8 cellular contexts compared by ENCODE assay signal in genomic region chr12:109477963-109478315, GRCh38. TPM values are rescaled to one million over a fixed set of nuclear protein-coding genes. Genes with fewer than 3 reads are reported as not detected.
DNase-seq lines count a peak whose midpoint lies in the region; ATAC-seq and TF ChIP-seq lines count a peak whose summit lies in the region.

No MANE protein-coding gene starts in this region.

- H3K36me3 Mint-ChIP-seq in Caco-2 (ENCODE audit: insufficient read depth, unreplicated experiment): peaks cover 14% of the 10 kb centered on the region

- no peak for TF ChIP-seq EP300 in ovary (IDR thresholded peaks at IDR 0.05)

- DNase-seq in Caco-2: no peak
- DNase-seq in Peyer's patch: no peak
- DNase-seq in epithelial cell of proximal tubule (ENCODE audit: low read depth): no peak
- no peak for DNase-seq in ovary
- DNase-seq in pons (ENCODE audit: low spot score): no peak
- no peak for DNase-seq in DMS79 (lab: John Stamatoyannopoulos, UW)
- no peak for DNase-seq in NK-92 treated with Interleukin-12 subunit alpha and Interleukin-12 subunit beta, amount 100 ng/mL, for 24 hours (lab: John Stamatoyannopoulos, UW)

- CTCF ChIA-PET in Caco-2 (lab: Charles Lee): interaction anchor here (2.5 kb wide), 1 partner anchor 50 kb away, joined by 11 read pairs; no protein-coding TSS in a partner anchor

- POLR2A ChIA-PET in Caco-2 (lab: Charles Lee): interaction anchor here (1.4 to 2.2 kb wide), 2 partner anchors 15 to 17 kb away, joined by 8 to 23 read pairs; no protein-coding TSS in a partner anchor

- H3K36me3 ChIP-seq in Caco-2 (ENCODE audit: control insufficient read depth, insufficient read depth, low read length): no peaks in the 10 kb centered on the region
- peaks cover 0 to 5% (median 0%) of the 10 kb centered on the region in 3 donors for H3K36me3 ChIP-seq in Peyer's patch
- no peaks in the 10 kb centered on the region for H3K36me3 ChIP-seq in ovary

- TSS peak; percentile 60 for BruUV-seq in Caco-2 (replicated peaks; lab: Mats Ljungman, UMichigan)

- H3K9me3 ChIP-seq in Caco-2 (no peaks in the 10 kb centered on the region), Peyer's patch (no peaks in the 10 kb centered on the region), ovary (no peaks in the 10 kb centered on the region)

- WGBS in ovary, 3 donors: 0 to 4% (median 2%) methylated on average over 9 of the region's 9 CpGs

- H3K4me1 ChIP-seq in Caco-2 (peaks cover 15% of the 10 kb centered on the region), Peyer's patch (peaks cover 3 to 33% (median 12%) of the 10 kb centered on the region in 4 donors), ovary (ENCODE audit: insufficient read depth) (peaks cover 9% of the 10 kb centered on the region)

- no peak for TF ChIP-seq POLR2A in Peyer's patch (IDR thresholded peaks at IDR 0.05)
- TF ChIP-seq POLR2A in ovary (IDR thresholded peaks at IDR 0.05): no peak

- H3K27ac ChIP-seq in Peyer's patch (peak overlapping the region; percentile 91 to 95 (median 94)), ovary (peak overlapping the region; percentile 90 to 91)

- H3K4me3 ChIP-seq in Caco-2 (ENCODE audit: low read depth, low read length): peak overlapping the region; percentile 95
- H3K4me3 ChIP-seq in Peyer's patch: peak overlapping the region; percentile 79 to 97 (median 84)
- H3K4me3 ChIP-seq in epithelial cell of proximal tubule (ENCODE audit: low read depth, low read length): peak overlapping the region; percentile 80
- peak overlapping the region; percentile 97 for H3K4me3 ChIP-seq in ovary

- TF ChIP-seq CTCF in Caco-2 (IDR thresholded peaks at IDR 0.05; ENCODE audit: insufficient read depth in 1 of 2, low read depth in 1 of 2, low read length in 1 of 2, severe bottlenecking in 1 of 2, unreplicated experiment in 1 of 2) (no peak), Peyer's patch (IDR thresholded peaks at IDR 0.05) (no peak), epithelial cell of proximal tubule (conservative IDR thresholded peaks at IDR 0.05; ENCODE audit: low read depth, low read length) (no peak), ovary (IDR thresholded peaks at IDR 0.05) (no peak)

- intact Hi-C loops in Caco-2 (cut with micrococcal nuclease; ENCODE audit: unreplicated experiment): loop anchor here (1.0 to 5.0 kb wide), 2 partner anchors 17 to 46 kb away; no protein-coding TSS in a partner anchor
- intact Hi-C loops in ovary (cut with DNase I): loop anchor here in 1 of 4 donors (5.0 kb wide), 1 partner anchor 41 kb away; no protein-coding TSS in a partner anchor

- no peaks in the 10 kb centered on the region for H3K27me3 Mint-ChIP-seq in Caco-2 (ENCODE audit: insufficient read depth, unreplicated experiment)

- H3K27ac Mint-ChIP-seq in Caco-2 (ENCODE audit: unreplicated experiment): peak overlapping the region; percentile 93

- H3K4me1 Mint-ChIP-seq in Caco-2 (ENCODE audit: low read depth, unreplicated experiment): no peaks in the 10 kb centered on the region

- no peaks in the 10 kb centered on the region for H3K9me3 Mint-ChIP-seq in Caco-2 (ENCODE audit: unreplicated experiment)

- no peak for ATAC-seq in HG03439 (IDR thresholded peaks at IDR 0.05; ENCODE audit: unreplicated experiment)

- H3K27me3 ChIP-seq in Caco-2 (replicated peaks; ENCODE audit: control insufficient read depth, insufficient read depth, low read length) (no peaks in the 10 kb centered on the region), Peyer's patch (no peaks in the 10 kb centered on the region), ovary (no peaks in the 10 kb centered on the region)

- H3K4me3 Mint-ChIP-seq in Caco-2 (ENCODE audit: unreplicated experiment): peak overlapping the region; percentile 99

RNA-seq across cellular contexts. Expression of gene UBE3B, which starts 0.5 kb away (rescaled TPM):
- total RNA-seq in Caco-2 (2022): 38.4 and 40.2 TPM in 2 replicates
- total RNA-seq in Peyer's patch: 10 to 100 TPM; 43.8 to 77.0 (median 57.3) TPM
- total RNA-seq in epithelial cell of proximal tubule: 26.6 and 40.3 TPM in 2 replicates
- total RNA-seq in ovary: 10 to 100 TPM; 21.9 to 53.4 (median 33.5) TPM
- polyA plus RNA-seq in ovary: 10 to 100 TPM; 12.1 to 27.8 TPM

RNA-seq across cellular contexts. Expression of gene KCTD10, which starts 0.8 kb away (rescaled TPM):
- total RNA-seq in Caco-2 (2022): 40.2 and 41.5 TPM in 2 replicates
- total RNA-seq in Peyer's patch: 10 to 100 TPM; 18.4 to 53.6 (median 28.8) TPM
- total RNA-seq in epithelial cell of proximal tubule: 38.1 and 43.8 TPM in 2 replicates
- 10 to 100 TPM; 21.9 to 47.9 (median 38.0) TPM for total RNA-seq in ovary
- polyA plus RNA-seq in ovary: 10 to 100 TPM; 21.6 to 70.6 TPM
